27 cellular contexts compared by ENCODE assay signal in genomic region chr1:95179205-95180001, GRCh38. TPM values are rescaled to one million over a fixed set of nuclear protein-coding genes. Genes with fewer than 3 reads are reported as not detected.
DNase-seq lines count a peak whose midpoint lies in the region; ATAC-seq, FAIRE-seq and TF ChIP-seq lines count a peak whose summit lies in the region.
"Had no signal": no experiment of that assay in that cellular context is flagged by ENCODE, and none has a peak within 500 bp of the region (broad histone marks: within the 10 kb centered on the region; RNA-seq: fewer than 3 reads in every experiment).

No MANE protein-coding gene starts in this region.

- H3K9me3 Mint-ChIP-seq in naive B cell = peaks cover 0 to 5% (median 0%) of the 10 kb centered on the region in 7 donors
- no peaks in the 10 kb centered on the region for H3K9me3 Mint-ChIP-seq in activated T-helper 2 cell treated with anti-CD3 and anti-CD28 coated beads, Interferon-gamma antibody, Interleukin-2, Interleukin-4, amounts not matched to agents 10 μg/mL and 5 μg/mL and 100 μg/mL, durations not matched to agents 14 hours and 24 hours and 36 hours
- H3K9me3 Mint-ChIP-seq: activated naive CD4-positive, alpha-beta T cell treated with anti-CD3 and anti-CD28 coated beads, Interleukin-2, amount 10 ng/mL, durations not matched to agents 7 days and 5 days; activated T-cell treated with anti-CD3 and anti-CD28 coated beads, Interleukin-2, amount 50 U/mL, for 72 hours; CD8-positive, alpha-beta T cell; HFFc6; stimulated activated naive CD8-positive, alpha-beta T cell treated with anti-CD3 and anti-CD28 coated beads, Interleukin-15, Interleukin-2, amounts not matched to agents 100 ng/mL and 50 ng/mL, for 24 hours had no signal

- H3K4me3 ChIP-seq in gastroesophageal sphincter = no peak overlapping the region

- H3K27ac Mint-ChIP-seq in naive B cell = peak overlapping the region in 4 of 6 donors; percentile 0 to 91 (median 25)
- H3K27ac Mint-ChIP-seq in activated T-helper 2 cell treated with anti-CD3 and anti-CD28 coated beads, Interferon-gamma antibody, Interleukin-2, Interleukin-4, amounts not matched to agents 10 μg/mL and 5 μg/mL and 100 μg/mL, durations not matched to agents 14 hours and 24 hours and 36 hours = no peak overlapping the region
- H3K27ac Mint-ChIP-seq: activated naive CD4-positive, alpha-beta T cell treated with anti-CD3 and anti-CD28 coated beads, Interleukin-2, amount 10 ng/mL, durations not matched to agents 7 days and 5 days; activated T-cell treated with anti-CD3 and anti-CD28 coated beads, Interleukin-2, amount 50 U/mL, for 72 hours; CD8-positive, alpha-beta T cell; HFFc6; stimulated activated naive CD8-positive, alpha-beta T cell treated with anti-CD3 and anti-CD28 coated beads, Interleukin-15, Interleukin-2, amounts not matched to agents 100 ng/mL and 50 ng/mL, for 24 hours had no signal

- no peak overlapping the region for H3K27ac ChIP-seq in gastroesophageal sphincter
- H3K27ac ChIP-seq: epithelial cell of prostate, foreskin keratinocyte had no signal

- TF ChIP-seq CTCF in gastroesophageal sphincter (IDR thresholded peaks at IDR 0.05) = no peak

- peaks cover 4 to 17% (median 16%) of the 10 kb centered on the region in 3 donors for H3K27me3 Mint-ChIP-seq in naive B cell
- H3K27me3 Mint-ChIP-seq in activated T-helper 2 cell treated with anti-CD3 and anti-CD28 coated beads, Interferon-gamma antibody, Interleukin-2, Interleukin-4, amounts not matched to agents 10 μg/mL and 5 μg/mL and 100 μg/mL, durations not matched to agents 14 hours and 24 hours and 36 hours (ENCODE audit: low read depth) = no peaks in the 10 kb centered on the region
- H3K27me3 Mint-ChIP-seq: activated naive CD4-positive, alpha-beta T cell treated with anti-CD3 and anti-CD28 coated beads, Interleukin-2, amount 10 ng/mL, durations not matched to agents 7 days and 5 days had no signal

- H3K4me1 ChIP-seq in gastroesophageal sphincter = peaks cover 3 to 21% (median 6%) of the 10 kb centered on the region in 3 donors
- H3K4me1 ChIP-seq: foreskin keratinocyte had no signal

- TF ChIP-seq POLR2A in gastroesophageal sphincter (IDR thresholded peaks at IDR 0.05) = no peak
- TF ChIP-seq POLR2A in GM12892 (IDR thresholded peaks at IDR 0.05; ENCODE audit: low read depth, low read length) = no peak

- ATAC-seq in SK-N-SH treated with all-trans-retinoic acid at 6 μM for 48 hours (peak; percentile 68), gastroesophageal sphincter (peak; percentile 28), naive B cell (ENCODE audit: low read depth in 2 of 2) (no peak)
- ATAC-seq: activated T-cell treated with anti-CD3 and anti-CD28 coated beads, Interleukin-2, amount 50 U/mL, for 72 hours; CD8-positive, alpha-beta T cell; foreskin keratinocyte had no signal

- no peak for TF ChIP-seq EP300 in gastroesophageal sphincter (IDR thresholded peaks at IDR 0.05)

- peaks cover 22 to 29% (median 25%) of the 10 kb centered on the region in 3 donors for H3K4me1 Mint-ChIP-seq in naive B cell
- no peaks in the 10 kb centered on the region for H3K4me1 Mint-ChIP-seq in activated T-helper 2 cell treated with anti-CD3 and anti-CD28 coated beads, Interferon-gamma antibody, Interleukin-2, Interleukin-4, amounts not matched to agents 10 μg/mL and 5 μg/mL and 100 μg/mL, durations not matched to agents 14 hours and 24 hours and 36 hours (ENCODE audit: low read depth)
- H3K4me1 Mint-ChIP-seq: activated naive CD4-positive, alpha-beta T cell treated with anti-CD3 and anti-CD28 coated beads, Interleukin-2, amount 10 ng/mL, durations not matched to agents 7 days and 5 days had no signal

- FAIRE-seq in GM12892 (lab: Jason Lieb, UNC) = no peak
- FAIRE-seq: HTR-8/SVneo, keratinocyte had no signal

- no peaks in the 10 kb centered on the region for H3K27me3 ChIP-seq in gastroesophageal sphincter
- H3K27me3 ChIP-seq: foreskin keratinocyte had no signal

- 45 to 48% methylated on average over 2 of the region's 2 CpGs for WGBS in gastroesophageal sphincter (ENCODE audit: low coverage in 1 of 2), 2 donors

- no peaks in the 10 kb centered on the region for H3K36me3 ChIP-seq in gastroesophageal sphincter

- H3K36me3 Mint-ChIP-seq in naive B cell = peaks cover 4 to 9% of the 10 kb centered on the region in 2 donors
- H3K36me3 Mint-ChIP-seq in activated T-helper 2 cell treated with anti-CD3 and anti-CD28 coated beads, Interferon-gamma antibody, Interleukin-2, Interleukin-4, amounts not matched to agents 10 μg/mL and 5 μg/mL and 100 μg/mL, durations not matched to agents 14 hours and 24 hours and 36 hours (ENCODE audit: low read depth) = no peaks in the 10 kb centered on the region
- H3K36me3 Mint-ChIP-seq: activated naive CD4-positive, alpha-beta T cell treated with anti-CD3 and anti-CD28 coated beads, Interleukin-2, amount 10 ng/mL, durations not matched to agents 7 days and 5 days; CD8-positive, alpha-beta T cell had no signal

- DNase-seq in NCI-H1694 (lab: John Stamatoyannopoulos, UW) (peak; percentile 32), naive B cell (no peak), COLO668 (lab: John Stamatoyannopoulos, UW; ENCODE audit: unreplicated experiment) (no peak), GM12892 (ENCODE audit: insufficient read length) (no peak), NCI-H526 (lab: John Stamatoyannopoulos, UW) (no peak)
- DNase-seq in activated T-helper 2 cell treated with anti-CD3 and anti-CD28 coated beads, Interferon-gamma antibody, Interleukin-2, Interleukin-4, amounts not matched to agents 10 μg/mL and 5 μg/mL and 100 μg/mL, durations not matched to agents 14 hours and 24 hours and 36 hours (ENCODE audit: low spot score) = no peak
- DNase-seq: activated CD4-positive, alpha-beta T cell treated with anti-CD3 and anti-CD28 coated beads for 48 hours; activated naive CD4-positive, alpha-beta T cell treated with anti-CD3 and anti-CD28 coated beads, Interleukin-2, amount 10 ng/mL, durations not matched to agents 7 days and 5 days; activated T-cell treated with anti-CD3 and anti-CD28 coated beads, Interleukin-2, amount 50 U/mL, for 72 hours; CD8-positive, alpha-beta T cell; DMS79; foreskin keratinocyte; HFFc6; Kasumi-1; NCI-H1092 treated with DMSO at 0.1 percent for 48 hours; NCI-H2029 treated with DMSO at 0.1 percent for 48 hours; NCI-H510A; stimulated activated CD4-positive, alpha-beta T cell treated with anti-CD3 and anti-CD28 coated beads, Interleukin-12 subunit alpha, Interleukin-12 subunit beta, amount 100 ng/mL, for 4 hours; stimulated activated CD4-positive, alpha-beta T cell treated with anti-CD3 and anti-CD28 coated beads, Interleukin-4, amount 100 ng/mL, for 4 hours; SW 1271; trophoblast cell had no signal

- H3K4me3 Mint-ChIP-seq in naive B cell = no peak overlapping the region
- no peak overlapping the region for H3K4me3 Mint-ChIP-seq in activated T-helper 2 cell treated with anti-CD3 and anti-CD28 coated beads, Interferon-gamma antibody, Interleukin-2, Interleukin-4, amounts not matched to agents 10 μg/mL and 5 μg/mL and 100 μg/mL, durations not matched to agents 14 hours and 24 hours and 36 hours (ENCODE audit: low read depth)
- H3K4me3 Mint-ChIP-seq: activated naive CD4-positive, alpha-beta T cell treated with anti-CD3 and anti-CD28 coated beads, Interleukin-2, amount 10 ng/mL, durations not matched to agents 7 days and 5 days; activated T-cell treated with anti-CD3 and anti-CD28 coated beads, Interleukin-2, amount 50 U/mL, for 72 hours; CD8-positive, alpha-beta T cell; HFFc6; stimulated activated naive CD8-positive, alpha-beta T cell treated with anti-CD3 and anti-CD28 coated beads, Interleukin-15, Interleukin-2, amounts not matched to agents 100 ng/mL and 50 ng/mL, for 24 hours had no signal

- H3K9me3 ChIP-seq in gastroesophageal sphincter = no peaks in the 10 kb centered on the region

- intact Hi-C loops in activated T-helper 2 cell treated with anti-CD3 and anti-CD28 coated beads, Interferon-gamma antibody, Interleukin-2, Interleukin-4, amounts not matched to agents 10 μg/mL and 5 μg/mL and 100 μg/mL, durations not matched to agents 14 hours and 24 hours and 36 hours (cut with micrococcal nuclease) = no loop called here

TF ChIP-seq in SK-N-SH treated with all-trans-retinoic acid at 6 μM for 48 hours, 23 proteins besides CTCF, POLR2A, EP300 and RAD21 (continues in another document):
- TF ChIP-seq, protein P1, sequence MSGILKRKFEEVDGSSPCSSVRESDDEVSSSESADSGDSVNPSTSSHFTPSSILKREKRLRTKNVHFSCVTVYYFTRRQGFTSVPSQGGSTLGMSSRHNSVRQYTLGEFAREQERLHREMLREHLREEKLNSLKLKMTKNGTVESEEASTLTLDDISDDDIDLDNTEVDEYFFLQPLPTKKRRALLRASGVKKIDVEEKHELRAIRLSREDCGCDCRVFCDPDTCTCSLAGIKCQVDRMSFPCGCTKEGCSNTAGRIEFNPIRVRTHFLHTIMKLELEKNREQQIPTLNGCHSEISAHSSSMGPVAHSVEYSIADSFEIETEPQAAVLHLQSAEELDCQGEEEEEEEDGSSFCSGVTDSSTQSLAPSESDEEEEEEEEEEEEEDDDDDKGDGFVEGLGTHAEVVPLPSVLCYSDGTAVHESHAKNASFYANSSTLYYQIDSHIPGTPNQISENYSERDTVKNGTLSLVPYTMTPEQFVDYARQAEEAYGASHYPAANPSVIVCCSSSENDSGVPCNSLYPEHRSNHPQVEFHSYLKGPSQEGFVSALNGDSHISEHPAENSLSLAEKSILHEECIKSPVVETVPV (CRISPR knock-in tag; IDR thresholded peaks at IDR 0.05) = no peak
- TF ChIP-seq ZNF8 (CRISPR knock-in tag; IDR thresholded peaks at IDR 0.05) (no peak), BACH2 (CRISPR knock-in tag; IDR thresholded peaks at IDR 0.05; ENCODE audit: borderline replicate concordance) (no peak)
- TF ChIP-seq, protein P2, sequence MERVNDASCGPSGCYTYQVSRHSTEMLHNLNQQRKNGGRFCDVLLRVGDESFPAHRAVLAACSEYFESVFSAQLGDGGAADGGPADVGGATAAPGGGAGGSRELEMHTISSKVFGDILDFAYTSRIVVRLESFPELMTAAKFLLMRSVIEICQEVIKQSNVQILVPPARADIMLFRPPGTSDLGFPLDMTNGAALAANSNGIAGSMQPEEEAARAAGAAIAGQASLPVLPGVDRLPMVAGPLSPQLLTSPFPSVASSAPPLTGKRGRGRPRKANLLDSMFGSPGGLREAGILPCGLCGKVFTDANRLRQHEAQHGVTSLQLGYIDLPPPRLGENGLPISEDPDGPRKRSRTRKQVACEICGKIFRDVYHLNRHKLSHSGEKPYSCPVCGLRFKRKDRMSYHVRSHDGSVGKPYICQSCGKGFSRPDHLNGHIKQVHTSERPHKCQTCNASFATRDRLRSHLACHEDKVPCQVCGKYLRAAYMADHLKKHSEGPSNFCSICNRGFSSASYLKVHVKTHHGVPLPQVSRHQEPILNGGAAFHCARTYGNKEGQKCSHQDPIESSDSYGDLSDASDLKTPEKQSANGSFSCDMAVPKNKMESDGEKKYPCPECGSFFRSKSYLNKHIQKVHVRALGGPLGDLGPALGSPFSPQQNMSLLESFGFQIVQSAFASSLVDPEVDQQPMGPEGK (CRISPR knock-in tag; IDR thresholded peaks at IDR 0.05; ENCODE audit: borderline replicate concordance) = no peak

RNA-seq across cellular contexts. Expression of gene RWDD3, which starts 54.6 kb away (rescaled TPM):
- total RNA-seq in gastroesophageal sphincter = 10 to 100 TPM in 1 of 4 donors, 1 to 10 TPM in 3; 8.7 to 10.1 (median 9.5) TPM
- 10 to 100 TPM; 39.6 to 54.6 (median 48.5) TPM for polyA plus RNA-seq in naive B cell (ENCODE audit: low read depth in 6 of 6)
- total RNA-seq in activated T-helper 2 cell treated with anti-CD3 and anti-CD28 coated beads, Interferon-gamma antibody, Interleukin-2, Interleukin-4, amounts not matched to agents 10 μg/mL and 5 μg/mL and 100 μg/mL, durations not matched to agents 14 hours and 24 hours and 36 hours = 11.7 and 15.5 TPM in 2 replicates
- 18.6 TPM for polyA plus RNA-seq in GM12892 (2012; ENCODE audit: missing spikeins)

Comparison
In these comparisons a context has a peak if more than half of its experiments do, and no peak if none do; other contexts are left out.
1. ATAC-seq: peak in SK-N-SH treated with all-trans-retinoic acid at 6 μM for 48 hours (single experiment) and gastroesophageal sphincter (single experiment); none in naive B cell (0 of 2).